22 cellular contexts compared by ENCODE assay signal in genomic region chr3:9201278-9201677, GRCh38. TPM values are rescaled to one million over a fixed set of nuclear protein-coding genes. Genes with fewer than 3 reads are reported as not detected.
DNase-seq lines count a peak whose midpoint lies in the region; ATAC-seq and TF ChIP-seq lines count a peak whose summit lies in the region.
"Had no signal": no experiment of that assay in that cellular context is flagged by ENCODE, and none has a peak within 500 bp of the region (broad histone marks: within the 10 kb centered on the region; RNA-seq: fewer than 3 reads in every experiment).

No MANE protein-coding gene starts in this region.

- no peaks in the 10 kb centered on the region for H3K9me3 ChIP-seq in A673 (ENCODE audit: low read depth, low read length, poor library complexity, severe bottlenecking)
- H3K9me3 ChIP-seq in GM23248 (ENCODE audit: low read depth): no peaks in the 10 kb centered on the region
- no peaks in the 10 kb centered on the region for H3K9me3 ChIP-seq in MM.1S (replicated peaks; ENCODE audit: insufficient read depth, low read length)
- H3K9me3 ChIP-seq: heart left ventricle, neutrophil had no signal

- H3K27ac ChIP-seq in A673 (ENCODE audit: low read depth, low read length, poor library complexity, severe bottlenecking): no peak overlapping the region
- H3K27ac ChIP-seq in GM23248: no peak overlapping the region
- peak overlapping the region; percentile 7 for H3K27ac ChIP-seq in angular gyrus (ENCODE audit: low read depth, low read length)
- no peak overlapping the region for H3K27ac ChIP-seq in MM.1S (ENCODE audit: low read length)
- H3K27ac ChIP-seq: heart left ventricle, KMS-11, neutrophil, SK-N-MC had no signal

- H2AFZ ChIP-seq in GM23248: no peak overlapping the region
- H2AFZ ChIP-seq in MM.1S (ENCODE audit: low read length): no peak overlapping the region

- H3K36me3 Mint-ChIP-seq in glutamatergic neuron (ENCODE audit: unreplicated experiment): no peaks in the 10 kb centered on the region

- H3K36me3 ChIP-seq in A673 (ENCODE audit: insufficient read depth, low read length, poor library complexity, severe bottlenecking) (no peaks in the 10 kb centered on the region), GM23248 (ENCODE audit: low read depth) (no peaks in the 10 kb centered on the region), MM.1S (replicated peaks; ENCODE audit: insufficient read depth, low read length) (no peaks in the 10 kb centered on the region)
- H3K36me3 ChIP-seq: heart left ventricle, neutrophil had no signal

- BruUV-seq in A673 (replicated peaks; lab: Mats Ljungman, UMichigan): no TSS peak

- H3K27me3 ChIP-seq in A673 (replicated peaks; ENCODE audit: insufficient read depth, low read depth, low read length, poor library complexity) (no peaks in the 10 kb centered on the region), GM23248 (replicated peaks; ENCODE audit: insufficient read depth) (peaks cover 18% of the 10 kb centered on the region; the same call in 1 of the 2 replicates), MM.1S (replicated peaks; ENCODE audit: insufficient read depth, low read length) (no peaks in the 10 kb centered on the region)
- H3K27me3 ChIP-seq: heart left ventricle, neutrophil had no signal

- 19 to 23% methylated on average over 6 of the region's 6 CpGs for whole genome bisulfite sequencing in GM23248 (ENCODE audit: low coverage in 1 of 2, low lambda C conversion rate in 2 of 2, missing lambda C conversion rate in 2 of 2), 2 experiments

- in situ Hi-C loops in GM23248 (cut with MboI): no loop called here

- POLR2A ChIA-PET in A673 (lab: Charles Lee; ENCODE audit: low non-redundant PET): no interaction called here

- H3K79me2 ChIP-seq in GM23248 (ENCODE audit: insufficient read depth) (no peaks in the 10 kb centered on the region), MM.1S (ENCODE audit: low read length) (no peaks in the 10 kb centered on the region)

- H3K9ac ChIP-seq in GM23248: no peak overlapping the region
- H3K9ac ChIP-seq in MM.1S (ENCODE audit: low read length): no peak overlapping the region
- H3K9ac ChIP-seq: KMS-11 had no signal

- peak overlapping the region; percentile 43 for H3K4me3 Mint-ChIP-seq in glutamatergic neuron (ENCODE audit: unreplicated experiment)
- H3K4me3 Mint-ChIP-seq: activated T-cell treated with anti-CD3 and anti-CD28 coated beads, Interleukin-2, amount 50 U/mL, for 4 hours; stimulated activated naive CD8-positive, alpha-beta T cell treated with anti-CD3 and anti-CD28 coated beads, Interleukin-15, amount 100 ng/mL, for 72 hours had no signal

- H3K4me1 Mint-ChIP-seq in glutamatergic neuron (ENCODE audit: low read depth, unreplicated experiment): peaks cover 92% of the 10 kb centered on the region
- H3K4me1 Mint-ChIP-seq: stimulated activated naive CD8-positive, alpha-beta T cell treated with anti-CD3 and anti-CD28 coated beads, Interleukin-15, amount 100 ng/mL, for 72 hours had no signal

- peak overlapping the region; percentile 93 for H3K27ac Mint-ChIP-seq in glutamatergic neuron (ENCODE audit: unreplicated experiment)
- H3K27ac Mint-ChIP-seq: stimulated activated naive CD8-positive, alpha-beta T cell treated with anti-CD3 and anti-CD28 coated beads, Interleukin-15, amount 100 ng/mL, for 72 hours had no signal

- H3K4me2 ChIP-seq in GM23248 (ENCODE audit: unreplicated experiment) (no peak overlapping the region), MM.1S (ENCODE audit: low read depth, low read length) (no peak overlapping the region)
- H3K4me2 ChIP-seq: KMS-11 had no signal

- H3K9me3 Mint-ChIP-seq in glutamatergic neuron (ENCODE audit: unreplicated experiment): peaks cover 15% of the 10 kb centered on the region
- H3K9me3 Mint-ChIP-seq: activated T-cell treated with anti-CD3 and anti-CD28 coated beads, Interleukin-2, amount 50 U/mL, for 4 hours; stimulated activated naive CD8-positive, alpha-beta T cell treated with anti-CD3 and anti-CD28 coated beads, Interleukin-15, amount 100 ng/mL, for 72 hours had no signal

- H3K9me2 ChIP-seq in GM23248 (ENCODE audit: insufficient read depth) (no peaks in the 10 kb centered on the region), MM.1S (replicated peaks; ENCODE audit: insufficient read depth, low read length) (no peaks in the 10 kb centered on the region)

- peaks cover 16% of the 10 kb centered on the region for H3K27me3 Mint-ChIP-seq in glutamatergic neuron (ENCODE audit: unreplicated experiment)
- H3K27me3 Mint-ChIP-seq: stimulated activated naive CD8-positive, alpha-beta T cell treated with anti-CD3 and anti-CD28 coated beads, Interleukin-15, amount 100 ng/mL, for 72 hours had no signal

- H3K4me3 ChIP-seq in A673 (ENCODE audit: low read depth, low read length, poor library complexity, severe bottlenecking) (no peak overlapping the region), GM23248 (no peak overlapping the region), MM.1S (ENCODE audit: low read length) (no peak overlapping the region)
- H3K4me3 ChIP-seq: GM12878, heart left ventricle, SK-N-MC had no signal

- CTCF ChIA-PET in A673 (lab: Charles Lee): no interaction called here

- H3F3A ChIP-seq in GM23248 (ENCODE audit: insufficient read depth): no peaks in the 10 kb centered on the region; the same call in 1 of the 2 replicates
- no peaks in the 10 kb centered on the region for H3F3A ChIP-seq in MM.1S (ENCODE audit: insufficient read depth, low read length)

- H3K4me1 ChIP-seq in A673 (ENCODE audit: insufficient read depth, low read length, poor library complexity, severe bottlenecking): no peaks in the 10 kb centered on the region
- no peaks in the 10 kb centered on the region for H3K4me1 ChIP-seq in GM23248 (ENCODE audit: insufficient read depth)
- H3K4me1 ChIP-seq in MM.1S (ENCODE audit: low read length): no peaks in the 10 kb centered on the region

- no peak for ATAC-seq in HG03432 (IDR thresholded peaks at IDR 0.05; ENCODE audit: unreplicated experiment)
- ATAC-seq: activated T-cell treated with anti-CD3 and anti-CD28 coated beads, Interleukin-2, amount 50 U/mL, for 4 hours; GM12878; right cardiac atrium; stimulated activated naive CD8-positive, alpha-beta T cell treated with anti-CD3 and anti-CD28 coated beads, Interleukin-15, amount 100 ng/mL, for 72 hours had no signal

- intact Hi-C loops in A673 (cut with micrococcal nuclease; ENCODE audit: unreplicated experiment): no loop called here

- TF ChIP-seq CTCF in A673 (conservative IDR thresholded peaks at IDR 0.05; ENCODE audit: low read depth, low read length) (no peak), glutamatergic neuron (IDR thresholded peaks at IDR 0.05; ENCODE audit: partially characterized antibody, unreplicated experiment) (no peak), MM.1S (IDR thresholded peaks at IDR 0.05; ENCODE audit: low read length) (no peak)

- DNase-seq in A673 (ENCODE audit: low spot score) (peak; percentile 6), GM23248 (peak; percentile 67), glutamatergic neuron (peak; percentile 60), MM.1S (no peak), activated gamma-delta T cell treated with Interleukin-2 at 50 U/mL for 16 hours (no peak), GOT3 (lab: John Stamatoyannopoulos, UW) (no peak)
- DNase-seq: activated CD4-positive, alpha-beta T cell treated with anti-CD3 and anti-CD28 coated beads, Interleukin-2, amount 50 U/mL, for 48 hours; activated T-cell treated with anti-CD3 and anti-CD28 coated beads, Interleukin-2, amount 50 U/mL, for 4 hours; heart left ventricle; islet precursor cell; mesenchymal stem cell; NCI-H1105; NCI-H345; right cardiac atrium; stimulated activated naive CD8-positive, alpha-beta T cell treated with anti-CD3 and anti-CD28 coated beads, Interleukin-15, amount 100 ng/mL, for 72 hours had no signal

- H4K20me1 ChIP-seq in GM23248 (ENCODE audit: insufficient read depth) (no peaks in the 10 kb centered on the region), MM.1S (ENCODE audit: insufficient read depth, low read length) (no peaks in the 10 kb centered on the region)

RNA-seq across cellular contexts. Expression of gene SRGAP3, which starts 48.2 kb away (rescaled TPM):
- total RNA-seq in A673 (2021) (0.69 and 0.81 TPM in 2 replicates), glutamatergic neuron (ENCODE audit: unreplicated experiment) (197 TPM)
- total RNA-seq in GM23248 (2014; rRNA removed; shearing (Covaris generic)): 0.13 and 1.7 TPM in 2 replicates
- 0.89 and 0.91 TPM in 2 replicates for polyA plus RNA-seq in GM23248 (2016; fragmentation: Nextera tagmentation; extraction: Ambion mirVana)
- total RNA-seq: endothelial cell of umbilical vein had no signal

Comparison
In these comparisons a context has a peak if more than half of its experiments do, and no peak if none do; other contexts are left out.
1. DNase-seq: peak in A673 (single experiment), GM23248 (single experiment) and glutamatergic neuron (single experiment); none in MM.1S (single experiment), activated gamma-delta T cell treated with Interleukin-2 at 50 U/mL for 16 hours (single experiment) and GOT3 (single experiment).
2. RNA of gene SRGAP3, which starts 48.2 kb away (total RNA-seq): 197 TPM in glutamatergic neuron (single experiment); 0.13 to 1.7 TPM in GM23248 and 0.69 to 0.81 TPM in A673; every median in the first group is over 10 times any median in the second.